In genomic region chr18:69222089-69222488, GRCh38 we compare ENCODE assay signal across 11 cellular contexts.
"Had no signal": no experiment of that assay in that cellular context is flagged by ENCODE, and none has a peak within 500 bp of the region (broad histone marks: within the 10 kb centered on the region; RNA-seq: fewer than 3 reads in every experiment).

No MANE protein-coding gene starts in this region.

- H3K27ac Mint-ChIP-seq: GM23338, H9, HFFc6 had no signal

- H3K4me3 ChIP-seq: GM23248, GM23338, HAP-1 had no signal

- H3K9me3 Mint-ChIP-seq: GM23338, H9 had no signal

- H3K4me3 Mint-ChIP-seq: GM23338, H9, HFFc6 had no signal

- H3K27ac ChIP-seq: GM23248 had no signal

- H3K4me1 ChIP-seq: HAP-1 had no signal

- ATAC-seq: GM23338, HCT116 had no signal

- FAIRE-seq: H1, H54 had no signal

- H3K36me3 ChIP-seq: HAP-1 had no signal

- H3K4me2 ChIP-seq: GM23338 had no signal

- H3K9me3 ChIP-seq: HAP-1 had no signal

- DNase-seq: GM23248, GOT3, H7, H9, HCEC 1CT, HFFc6 had no signal

- H3K9ac ChIP-seq: GM23248 had no signal

- H3K4me1 Mint-ChIP-seq: GM23338, H9 had no signal

- H2AFZ ChIP-seq: GM23248, GM23338 had no signal
